28 cellular contexts compared by ENCODE assay signal in the genomic region with DNA sequence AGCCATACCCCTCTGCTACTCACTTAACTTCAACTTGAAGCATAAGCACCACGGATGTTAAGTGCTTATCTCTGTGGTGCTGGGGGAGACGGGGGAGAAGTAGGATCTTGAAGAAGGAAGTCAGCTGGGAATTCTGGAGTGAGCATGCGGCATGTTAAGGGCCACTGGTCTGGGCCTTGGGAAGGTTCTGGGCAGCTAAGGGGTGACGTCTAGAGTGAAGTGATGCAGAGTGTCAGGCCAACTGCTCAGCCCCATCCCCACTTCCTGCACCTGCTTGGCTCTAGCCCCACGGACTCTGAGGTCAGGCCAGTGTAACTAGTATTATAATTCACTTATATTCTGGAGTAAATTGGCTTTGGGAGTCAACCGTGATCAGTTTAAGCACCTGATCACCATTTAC.
"Had no signal": no experiment of that assay in that cellular context is flagged by ENCODE, and none has a peak within 500 bp of the region (broad histone marks: within the 10 kb centered on the region; RNA-seq: fewer than 3 reads in every experiment).

No MANE protein-coding gene starts in this region.

- H3K36me3 Mint-ChIP-seq: stimulated activated naive B cell treated with anti-CD40 and anti-IgM and Interleukin-4, amounts not matched to agents 10 μg/mL and 1 μg/mL and 100 μg/mL, for 72 hours had no signal

- H3K27ac Mint-ChIP-seq: dendritic cell treated with granulocyte-macrophage colony-stimulating factor and Interleukin-4, amounts not matched to agents 40 ng/mL and 50 ng/mL, for 4 days; endodermal cell; naive thymus-derived CD4-positive, alpha-beta T cell; nephron; stimulated activated naive B cell treated with anti-CD40 and anti-IgM and Interleukin-4, amounts not matched to agents 10 μg/mL and 1 μg/mL and 100 μg/mL, for 72 hours; type B pancreatic cell had no signal

- H3K27ac ChIP-seq: colonic mucosa, epithelial cell of prostate, gastrocnemius medialis, ovary, psoas muscle, stomach, thyroid gland, uterus had no signal

- H3K4me1 ChIP-seq: colonic mucosa, gastrocnemius medialis, psoas muscle, stomach, thyroid gland, uterus had no signal

- H3K4me3 Mint-ChIP-seq: dendritic cell treated with granulocyte-macrophage colony-stimulating factor and Interleukin-4, amounts not matched to agents 40 ng/mL and 50 ng/mL, for 4 days; endodermal cell; nephron; stimulated activated naive B cell treated with anti-CD40 and anti-IgM and Interleukin-4, amounts not matched to agents 10 μg/mL and 1 μg/mL and 100 μg/mL, for 72 hours; type B pancreatic cell had no signal

- DNase-seq: colonic mucosa; effector CD8-positive, alpha-beta T cell; endodermal cell; foreskin fibroblast; gastrocnemius medialis; head of caudate nucleus; mammary epithelial cell; mesendoderm; midbrain; naive thymus-derived CD4-positive, alpha-beta T cell; nucleus accumbens; ovary; posterior cingulate gyrus; psoas muscle; sigmoid colon; stimulated activated CD4-positive, alpha-beta T cell treated with anti-CD3 and anti-CD28 coated beads, Interleukin-2, amount 100 ng/mL, for 24 hours; stimulated activated CD4-positive, alpha-beta T cell treated with anti-CD3 and anti-CD28 coated beads, Interleukin-4, amount 100 ng/mL, for 4 hours; stimulated activated naive B cell treated with anti-CD40 and anti-IgM and Interleukin-4, amounts not matched to agents 10 μg/mL and 1 μg/mL and 100 μg/mL, for 72 hours; stomach; thyroid gland; uterus had no signal

- FAIRE-seq: keratinocyte had no signal

- H3K36me3 ChIP-seq: colonic mucosa, gastrocnemius medialis, ovary, sigmoid colon, thyroid gland, uterus had no signal

- H3K27me3 Mint-ChIP-seq: dendritic cell treated with granulocyte-macrophage colony-stimulating factor and Interleukin-4, amounts not matched to agents 40 ng/mL and 50 ng/mL, for 4 days; type B pancreatic cell had no signal

- ATAC-seq: esophagus mucosa; gastrocnemius medialis; naive thymus-derived CD4-positive, alpha-beta T cell; psoas muscle; right cardiac atrium; stimulated activated naive B cell treated with anti-CD40 and anti-IgM and Interleukin-4, amounts not matched to agents 10 μg/mL and 1 μg/mL and 100 μg/mL, for 72 hours had no signal

- H3K9me3 ChIP-seq: colonic mucosa, gastrocnemius medialis, ovary, psoas muscle, sigmoid colon, stomach, thyroid gland, uterus had no signal

- H3K27me3 ChIP-seq: colonic mucosa, gastrocnemius medialis, ovary, sigmoid colon, stomach, thyroid gland, uterus had no signal

- H3K4me1 Mint-ChIP-seq: naive thymus-derived CD4-positive, alpha-beta T cell; nephron had no signal

- H3K9me3 Mint-ChIP-seq: dendritic cell treated with granulocyte-macrophage colony-stimulating factor and Interleukin-4, amounts not matched to agents 40 ng/mL and 50 ng/mL, for 4 days; endodermal cell; stimulated activated naive B cell treated with anti-CD40 and anti-IgM and Interleukin-4, amounts not matched to agents 10 μg/mL and 1 μg/mL and 100 μg/mL, for 72 hours; type B pancreatic cell had no signal

- H3K4me3 ChIP-seq: colonic mucosa, gastrocnemius medialis, ovary, psoas muscle, sigmoid colon, stomach, thyroid gland, uterus had no signal
